Comparison of ENCODE assay signal across 8 cellular contexts in genomic region chr21:36429672-36430546, GRCh38. TPM values are rescaled to one million over a fixed set of nuclear protein-coding genes. Genes with fewer than 3 reads are reported as not detected.
DNase-seq lines count a peak whose midpoint lies in the region; ATAC-seq and TF ChIP-seq lines count a peak whose summit lies in the region.

No MANE protein-coding gene starts in this region.

- peak overlapping the region; percentile 79 to 82 for H3K4me3 Mint-ChIP-seq in activated T-cell treated with anti-CD3 and anti-CD28 coated beads, Interleukin-2, amount 50 U/mL, for 72 hours
- peak overlapping the region; percentile 64 for H3K4me3 Mint-ChIP-seq in osteocyte (ENCODE audit: unreplicated experiment)

- H4K20me1 ChIP-seq in PC-3 (ENCODE audit: low read length): no peaks in the 10 kb centered on the region

- no peaks in the 10 kb centered on the region for H3K9me3 ChIP-seq in PC-3 (ENCODE audit: low read length)
- no peaks in the 10 kb centered on the region for H3K9me3 ChIP-seq in thoracic aorta

- H3K27ac ChIP-seq in ACC112 (ENCODE audit: low read depth, low read length): peak overlapping the region; percentile 79
- peak overlapping the region; percentile 97 for H3K27ac ChIP-seq in PC-3 (ENCODE audit: low read length)
- peak overlapping the region; percentile 65 for H3K27ac ChIP-seq in thoracic aorta

- peak; percentile 92 for ATAC-seq in GM18868 (IDR thresholded peaks at IDR 0.05; ENCODE audit: unreplicated experiment)
- ATAC-seq in HG03066 (IDR thresholded peaks at IDR 0.05; ENCODE audit: low read depth, unreplicated experiment): peak; percentile 89
- peak; percentile 94 for ATAC-seq in PC-3
- peak; percentile 97 to 98 for ATAC-seq in activated T-cell treated with anti-CD3 and anti-CD28 coated beads, Interleukin-2, amount 50 U/mL, for 72 hours (replicated peaks in 1 of 2)
- peak; percentile 92 for ATAC-seq in thoracic aorta (ENCODE audit: insufficient number of reproducible peaks, low FRiP score, low read depth)

- H3K9me2 ChIP-seq in PC-3 (replicated peaks; ENCODE audit: low read length): no peaks in the 10 kb centered on the region

- intact Hi-C loops in PC-3 (cut with micrococcal nuclease): loop anchor here (1.0 to 10.0 kb wide), 2 partner anchors 36 to 235 kb away; no protein-coding TSS in a partner anchor

- 0 out of 2 replicates have a peak, but pooled peaks have one; percentile 24 for TF ChIP-seq CTCF in PC-3 (conservative IDR thresholded peaks at IDR 0.05; ENCODE audit: low read depth, low read length)
- TF ChIP-seq CTCF in osteocyte (IDR thresholded peaks at IDR 0.05): no peak
- no peak for TF ChIP-seq CTCF in thoracic aorta (IDR thresholded peaks at IDR 0.05)

- H3K36me3 Mint-ChIP-seq in activated T-cell treated with anti-CD3 and anti-CD28 coated beads, Interleukin-2, amount 50 U/mL, for 72 hours (ENCODE audit: insufficient read depth in 2 of 2): peaks cover 0 to 3% of the 10 kb centered on the region in 2 donors
- no peaks in the 10 kb centered on the region for H3K36me3 Mint-ChIP-seq in osteocyte (ENCODE audit: unreplicated experiment)

- peak; percentile 99 for DNase-seq in PC-3
- DNase-seq in activated T-cell treated with anti-CD3 and anti-CD28 coated beads, Interleukin-2, amount 50 U/mL, for 72 hours: peak; percentile 84 to 90
- DNase-seq in fibroblast of peridontal ligament (ENCODE audit: extremely low read depth): peak; percentile 94
- peak; percentile 88 for DNase-seq in osteocyte (ENCODE audit: extremely low spot score, unreplicated experiment)
- DNase-seq in thoracic aorta (ENCODE audit: low spot score): peak; percentile 84

- H3K4me1 ChIP-seq in ACC112 (ENCODE audit: control insufficient read depth, insufficient read depth, low read length, unreplicated experiment): peaks cover 25% of the 10 kb centered on the region
- peaks cover 30% of the 10 kb centered on the region for H3K4me1 ChIP-seq in PC-3 (ENCODE audit: insufficient read depth, low read length)
- H3K4me1 ChIP-seq in thoracic aorta (ENCODE audit: control insufficient read depth in 1 of 2, low read depth in 2 of 2): peaks cover 2 to 16% of the 10 kb centered on the region in 2 donors

- CTCF ChIA-PET in PC-3 (lab: Charles Lee): interaction anchor here (0.6 to 1.7 kb wide), 5 partner anchors 10 to 941 kb away, joined by 3 to 14 read pairs (median 6); no protein-coding TSS in a partner anchor

- POLR2A ChIA-PET in PC-3 (lab: Charles Lee; ENCODE audit: unreplicated experiment): interaction anchor here (0.6 to 2.2 kb wide), 11 partner anchors 15 to 1127 kb away, joined by 3 to 16 read pairs (median 3); no protein-coding TSS in a partner anchor

- H3K4me1 Mint-ChIP-seq in activated T-cell treated with anti-CD3 and anti-CD28 coated beads, Interleukin-2, amount 50 U/mL, for 72 hours (ENCODE audit: low read depth): peaks cover 26% of the 10 kb centered on the region
- peaks cover 22% of the 10 kb centered on the region for H3K4me1 Mint-ChIP-seq in osteocyte (ENCODE audit: unreplicated experiment)

- H3F3A ChIP-seq in PC-3 (ENCODE audit: low read length, unreplicated experiment): no peaks in the 10 kb centered on the region

- peak overlapping the region; percentile 8 for H3K27ac Mint-ChIP-seq in activated T-cell treated with anti-CD3 and anti-CD28 coated beads, Interleukin-2, amount 50 U/mL, for 72 hours
- H3K27ac Mint-ChIP-seq in osteocyte (ENCODE audit: unreplicated experiment): peak overlapping the region; percentile 97

- H3K9ac ChIP-seq in PC-3 (ENCODE audit: low read length): peak overlapping the region; percentile 93

- H3K36me3 ChIP-seq in ACC112 (ENCODE audit: insufficient read depth, low read length) (no peaks in the 10 kb centered on the region), PC-3 (ENCODE audit: low read depth, low read length) (no peaks in the 10 kb centered on the region), thoracic aorta (no peaks in the 10 kb centered on the region)

- H2AFZ ChIP-seq in ACC112 (ENCODE audit: low read length, unreplicated experiment) (no peak overlapping the region), PC-3 (ENCODE audit: low read length) (0 out of 2 replicates have a peak overlapping the region, but pooled peaks have one; percentile 22)

- peak overlapping the region; percentile 68 for H3K4me3 ChIP-seq in ACC112 (ENCODE audit: low read depth, low read length)
- H3K4me3 ChIP-seq in PC-3 (ENCODE audit: low read length): peak overlapping the region; percentile 69
- peak overlapping the region; percentile 62 for H3K4me3 ChIP-seq in thoracic aorta

- no peaks in the 10 kb centered on the region for H3K79me2 ChIP-seq in ACC112 (ENCODE audit: control insufficient read depth, insufficient read depth, low read length, unreplicated experiment)
- H3K79me2 ChIP-seq in PC-3 (ENCODE audit: low read length): peaks cover 37% of the 10 kb centered on the region

- H3K27me3 Mint-ChIP-seq in activated T-cell treated with anti-CD3 and anti-CD28 coated beads, Interleukin-2, amount 50 U/mL, for 72 hours (ENCODE audit: low read depth): peaks cover 34% of the 10 kb centered on the region
- H3K27me3 Mint-ChIP-seq in osteocyte (ENCODE audit: unreplicated experiment): no peaks in the 10 kb centered on the region

- H3K4me2 ChIP-seq in PC-3 (ENCODE audit: low read length): peak overlapping the region; percentile 88

- BruUV-seq in PC-3 (replicated peaks; lab: Mats Ljungman, UMichigan): TSS peak; percentile 95

- no peaks in the 10 kb centered on the region for H3K9me3 Mint-ChIP-seq in activated T-cell treated with anti-CD3 and anti-CD28 coated beads, Interleukin-2, amount 50 U/mL, for 72 hours
- no peaks in the 10 kb centered on the region for H3K9me3 Mint-ChIP-seq in osteocyte (ENCODE audit: unreplicated experiment)

- no peaks in the 10 kb centered on the region for H3K27me3 ChIP-seq in ACC112 (ENCODE audit: insufficient read depth, low read length)
- no peaks in the 10 kb centered on the region for H3K27me3 ChIP-seq in PC-3 (ENCODE audit: low read length)
- H3K27me3 ChIP-seq in thoracic aorta (replicated peaks; ENCODE audit: insufficient read depth): no peaks in the 10 kb centered on the region

RNA-seq across cellular contexts. Expression of gene CHAF1B, which starts 44.7 kb away (rescaled TPM):
- total RNA-seq in PC-3 (2014; rRNA removed): 18.5 and 19.0 TPM in 2 replicates
- 10 to 100 TPM; 26.0 to 35.1 TPM for total RNA-seq in activated T-cell treated with anti-CD3 and anti-CD28 coated beads, Interleukin-2, amount 50 U/mL, for 72 hours
- 4.9 and 5.5 TPM in 2 replicates for total RNA-seq in osteocyte
- 1 to 10 TPM in 1 of 2 donors, under 1 TPM in 1; 0.35 to 1.2 TPM for total RNA-seq in thoracic aorta

RNA-seq across cellular contexts. Expression of gene CLDN14, which starts 50.0 kb away (rescaled TPM):
- total RNA-seq in PC-3 (2014; rRNA removed) (8.9 and 10.9 TPM in 2 replicates), osteocyte (not detected in 2 replicates), thoracic aorta (not detected)
- total RNA-seq in activated T-cell treated with anti-CD3 and anti-CD28 coated beads, Interleukin-2, amount 50 U/mL, for 72 hours: not detected

Comparison
In these comparisons a context has a peak if more than half of its experiments do, and no peak if none do; other contexts are left out.
1. Peak in every context shown above with its lines: DNase-seq, ATAC-seq, H3K4me3 ChIP-seq and H3K27ac ChIP-seq.